ENCODE assay signal across 7 cellular contexts in genomic region chr16:50367777-50368409, GRCh38. TPM values are rescaled to one million over a fixed set of nuclear protein-coding genes. Genes with fewer than 3 reads are reported as not detected.
DNase-seq lines count a peak whose midpoint lies in the region; ATAC-seq, FAIRE-seq and TF ChIP-seq lines count a peak whose summit lies in the region.

No MANE protein-coding gene starts in this region.

- FAIRE-seq in small intestine (lab: Jason Lieb, UNC), result no peak

- peaks cover 36% of the 10 kb centered on the region for H3K36me3 ChIP-seq in HAP-1 (replicated peaks)
- H3K36me3 ChIP-seq in small intestine (ENCODE audit: control insufficient read depth in 2 of 2, insufficient read depth in 2 of 2, low read length in 2 of 2), result peaks cover 3 to 10% of the 10 kb centered on the region in 2 donors

- 4% methylated on average over 23 of the region's 23 CpGs for WGBS in small intestine, 3 donors

- peaks cover 22% of the 10 kb centered on the region for H3K36me3 Mint-ChIP-seq in T-cell
- H3K36me3 Mint-ChIP-seq in glutamatergic neuron (ENCODE audit: unreplicated experiment), result no peaks in the 10 kb centered on the region

- H3K9me3 ChIP-seq in HAP-1, result no peaks in the 10 kb centered on the region
- H3K9me3 ChIP-seq in small intestine (ENCODE audit: control insufficient read depth, low read depth), result no peaks in the 10 kb centered on the region

- no peak for ATAC-seq in T-cell (replicated peaks in 1 of 4)

- H3K9me3 Mint-ChIP-seq in T-cell, result no peaks in the 10 kb centered on the region
- peaks cover 4% of the 10 kb centered on the region for H3K9me3 Mint-ChIP-seq in glutamatergic neuron (ENCODE audit: unreplicated experiment)

- H3K4me1 Mint-ChIP-seq in T-cell (peaks cover 56 to 63% (median 61%) of the 10 kb centered on the region in 3 donors), glutamatergic neuron (ENCODE audit: low read depth, unreplicated experiment) (peaks cover 14% of the 10 kb centered on the region)

- H3K4me3 ChIP-seq in HAP-1, result peak overlapping the region; percentile 58
- peak overlapping the region; percentile 93 to 96 for H3K4me3 ChIP-seq in small intestine (ENCODE audit: low read depth in 1 of 2, low read length in 2 of 2)

- POLR2A ChIA-PET in T-cell (lab: Charles Lee), result interaction anchor here (0.6 to 0.8 kb wide), 3 partner anchors 39 to 249 kb away, joined by 3 to 7 read pairs (median 4); no protein-coding TSS in a partner anchor

- H3K27me3 Mint-ChIP-seq in T-cell, result no peaks in the 10 kb centered on the region
- no peaks in the 10 kb centered on the region for H3K27me3 Mint-ChIP-seq in glutamatergic neuron (ENCODE audit: unreplicated experiment)

- CTCF ChIA-PET in T-cell (lab: Charles Lee), result interaction anchor here (0.6 to 2.6 kb wide), 9 partner anchors 13 to 516 kb away, joined by 3 to 14 read pairs (median 3); no protein-coding TSS in a partner anchor

- H3K4me3 Mint-ChIP-seq in T-cell (peak overlapping the region; percentile 83 to 88 (median 87)), glutamatergic neuron (ENCODE audit: unreplicated experiment) (peak overlapping the region; percentile 97)

- peak overlapping the region; percentile 75 to 77 for H3K27ac Mint-ChIP-seq in T-cell
- H3K27ac Mint-ChIP-seq in glutamatergic neuron (ENCODE audit: unreplicated experiment), result peak overlapping the region; percentile 62

- H3K4me1 ChIP-seq in HAP-1 (peaks cover 10% of the 10 kb centered on the region; the same call in 1 of the 2 replicates), small intestine (ENCODE audit: control insufficient read depth in 2 of 2, insufficient read depth in 1 of 2, low read depth in 1 of 2, low read length in 1 of 2) (peaks cover 3 to 6% of the 10 kb centered on the region in 2 donors)

- DNase-seq in HAP-1 (ENCODE audit: low spot score in 2 of 2) (no peak), T-cell (peak in 1 of 34 experiments; percentile 27), glutamatergic neuron (no peak), small intestine (no peak), SHP77 (lab: John Stamatoyannopoulos, UW) (no peak), GM20000 (ENCODE audit: low spot score) (no peak)
- no peak for DNase-seq in activated CD8-positive, alpha-beta memory T cell treated with anti-CD3 and anti-CD28 coated beads, Interleukin-2, amount 50 U/mL, for 4 hours

- no peak for TF ChIP-seq CTCF in glutamatergic neuron (IDR thresholded peaks at IDR 0.05; ENCODE audit: partially characterized antibody, unreplicated experiment)
- TF ChIP-seq CTCF in GM20000 (IDR thresholded peaks at IDR 0.05; ENCODE audit: extremely low read depth, missing control alignments), result no peak

- H3K27me3 ChIP-seq in HAP-1 (ENCODE audit: low read depth) (no peaks in the 10 kb centered on the region), small intestine (ENCODE audit: control insufficient read depth in 2 of 2, insufficient read depth in 2 of 2, low read length in 2 of 2) (no peaks in the 10 kb centered on the region)

- no peak overlapping the region for H3K27ac ChIP-seq in small intestine (ENCODE audit: low read depth in 1 of 2, low read length in 1 of 2)

- in situ Hi-C loops in HAP-1 (cut with MboI; ENCODE audit: low sequenced_read_pairs), result loop anchor here (25.0 kb wide), 1 partner anchor 444 kb away; no protein-coding TSS in a partner anchor

RNA-seq across cellular contexts. Expression of gene BRD7, which starts 0.9 kb away (rescaled TPM):
- total RNA-seq in T-cell (100 to 1,000 TPM in 1 of 5 donors, 10 to 100 TPM in 4; 62.9 to 115 (median 75.4) TPM), glutamatergic neuron (ENCODE audit: unreplicated experiment) (80.8 TPM)
- 10 to 100 TPM; 40.7 to 44.6 (median 42.3) TPM for polyA plus RNA-seq in small intestine
